1 cellular context compared by ENCODE assay signal in genomic region chr17:45096141-45096540, GRCh38.
TF ChIP-seq lines count a peak whose summit lies in the region.

No MANE protein-coding gene starts in this region.

TF ChIP-seq in WTC11, 78 proteins besides CTCF, POLR2A, EP300 and RAD21 (continued from another document):
- TF ChIP-seq ZNF512 (CRISPR knock-in tag; IDR thresholded peaks at IDR 0.05; ENCODE audit: borderline replicate concordance) (no peak), GTF2I (CRISPR knock-in tag; conservative IDR thresholded peaks at IDR 0.05) (no peak), SMAD3 (CRISPR knock-in tag; IDR thresholded peaks at IDR 0.05; ENCODE audit: borderline replicate concordance) (no peak), ZMAT4 (CRISPR knock-in tag; IDR thresholded peaks at IDR 0.05) (no peak), FOXP4 (CRISPR knock-in tag; IDR thresholded peaks at IDR 0.05) (no peak), NFATC4 (CRISPR knock-in tag; IDR thresholded peaks at IDR 0.05) (no peak), HMGXB4 (CRISPR knock-in tag; IDR thresholded peaks at IDR 0.05) (no peak), USF2 (CRISPR knock-in tag; IDR thresholded peaks at IDR 0.05) (no peak)
